ENCODE assay signal across 20 cellular contexts in genomic region chr19:964761-965694, GRCh38. TPM values are rescaled to one million over a fixed set of nuclear protein-coding genes. Genes with fewer than 3 reads are reported as not detected.
DNase-seq lines count a peak whose midpoint lies in the region; ATAC-seq lines count a peak whose summit lies in the region.
"Had no signal": no experiment of that assay in that cellular context is flagged by ENCODE, and none has a peak within 500 bp of the region (broad histone marks: within the 10 kb centered on the region; RNA-seq: fewer than 3 reads in every experiment).

No MANE protein-coding gene starts in this region.

- ATAC-seq in Right ventricle myocardium inferior (no peak), GM21737 (IDR thresholded peaks at IDR 0.05; ENCODE audit: unreplicated experiment) (no peak)
- ATAC-seq: activated CD8-positive, alpha-beta T cell treated with anti-CD3 and anti-CD28 coated beads for 36 hours; left ventricle myocardium superior; right cardiac atrium had no signal

- H3K4me3 ChIP-seq in neuronal stem cell (ENCODE audit: low read length in 2 of 2): no peak overlapping the region
- H3K4me3 ChIP-seq: tibial artery had no signal

- H4K91ac ChIP-seq in neuronal stem cell (ENCODE audit: low read depth, low read length, poor library complexity): no peak overlapping the region

- no peak overlapping the region for H2BK5ac ChIP-seq in neuronal stem cell (ENCODE audit: low read length)

- no peak overlapping the region for H3K18ac ChIP-seq in neuronal stem cell (ENCODE audit: low read length)

- no CpG with 5 or more reads among the region's 19 CpGs for WGBS in neuronal stem cell (ENCODE audit: extremely low coverage in 2 of 2, insufficient read length in 2 of 2, insufficient replicate concordance in 1 of 2), 2 donors

- H3K79me1 ChIP-seq in neuronal stem cell (ENCODE audit: low read depth, low read length): peaks cover 18% of the 10 kb centered on the region

- no peak overlapping the region for H2AFZ ChIP-seq in neuronal stem cell (ENCODE audit: low read length)

- peaks cover 0 to 7% of the 10 kb centered on the region in 2 donors for H3K4me1 ChIP-seq in neuronal stem cell (ENCODE audit: control insufficient read depth in 2 of 2, insufficient read depth in 1 of 2, low read depth in 1 of 2, low read length in 2 of 2)
- H3K4me1 ChIP-seq: tibial artery had no signal

- no peak overlapping the region for H2BK15ac ChIP-seq in neuronal stem cell (ENCODE audit: low read length)

- H4K8ac ChIP-seq in neuronal stem cell (ENCODE audit: low read depth, low read length): peak overlapping the region; percentile 48

- H3K4ac ChIP-seq in neuronal stem cell (ENCODE audit: low read length): no peak overlapping the region

- H3K27me3 ChIP-seq in neuronal stem cell (ENCODE audit: control insufficient read depth in 3 of 3, insufficient read depth in 3 of 3, low read depth in 1 of 3, low read length in 3 of 3): no peaks in the 10 kb centered on the region

- no peak overlapping the region for H3K9ac ChIP-seq in neuronal stem cell (ENCODE audit: low read depth, low read length, poor library complexity)

- no peak overlapping the region for H3K27ac ChIP-seq in neuronal stem cell (replicated peaks; ENCODE audit: low read length)
- H3K27ac ChIP-seq: tibial artery, WERI-Rb-1 had no signal

- no peak overlapping the region for H3K14ac ChIP-seq in neuronal stem cell (ENCODE audit: low read length)

- intact Hi-C loops in Right ventricle myocardium inferior (cut with DNase I): no loop called here

- peak overlapping the region; percentile 11 for H3K23ac ChIP-seq in neuronal stem cell (ENCODE audit: low read depth, low read length, poor library complexity)

- H2BK120ac ChIP-seq in neuronal stem cell (ENCODE audit: low read depth, low read length): no peak overlapping the region

- H2BK12ac ChIP-seq in neuronal stem cell (ENCODE audit: low read length): no peak overlapping the region

- no peak overlapping the region for H3K4me2 ChIP-seq in neuronal stem cell (ENCODE audit: insufficient read depth, low read length, poor library complexity, severe bottlenecking)

- peak; percentile 9 for DNase-seq in NCI-H510A (lab: John Stamatoyannopoulos, UW)
- DNase-seq in NCI-H510A treated with DMSO at 0.1 percent for 48 hours (lab: John Stamatoyannopoulos, UW): no peak
- DNase-seq in NAMALWA (ENCODE audit: low spot score): peak; percentile 36
- peak; percentile 43 for DNase-seq in dermis blood vessel endothelial cell
- DNase-seq in neuronal stem cell (ENCODE audit: low spot score): no peak
- DNase-seq in Right ventricle myocardium inferior (ENCODE audit: missing footprints): no peak
- no peak for DNase-seq in activated CD4-positive, CD25-positive, alpha-beta regulatory T cell treated with anti-CD3 and anti-CD28 coated beads, Interleukin-2, amount 50 U/mL, for 72 hours
- DNase-seq: activated CD8-positive, alpha-beta T cell treated with anti-CD3 and anti-CD28 coated beads for 36 hours; activated naive CD8-positive, alpha-beta T cell treated with anti-CD3 and anti-CD28 coated beads for 36 hours; activated T-cell treated with anti-CD3 and anti-CD28 coated beads, Interleukin-2, amount 50 U/mL, for 48 hours; CD4-positive, alpha-beta T cell; left ventricle myocardium superior; NCI-H146; SHP77 treated with DMSO at 0.1 percent for 48 hours; stimulated activated naive CD4-positive, alpha-beta T cell; tibial artery; WERI-Rb-1 had no signal

- no peak overlapping the region for H2AK5ac ChIP-seq in neuronal stem cell (ENCODE audit: low read depth, low read length)

- H3K36me3 ChIP-seq in neuronal stem cell (replicated peaks in 1 of 2; ENCODE audit: control insufficient read depth in 2 of 2, insufficient read depth in 2 of 2, low read length in 2 of 2): peaks cover 56 to 90% of the 10 kb centered on the region in 2 donors

- peaks cover 18 to 32% of the 10 kb centered on the region in 2 donors for H3K9me3 ChIP-seq in neuronal stem cell (replicated peaks in 1 of 2; ENCODE audit: control insufficient read depth in 2 of 2, insufficient read depth in 1 of 2, low read depth in 1 of 2, low read length in 2 of 2)
- H3K9me3 ChIP-seq: tibial artery had no signal

RNA-seq across cellular contexts. Expression of gene WDR18, which starts 19.1 kb away (rescaled TPM):
- 69.9 and 83.3 TPM in 2 replicates for total RNA-seq in dermis blood vessel endothelial cell
- 42.0 TPM for polyA plus RNA-seq in neuronal stem cell (2013, experiment 1 of 2)
- 41.4 TPM for polyA plus RNA-seq in neuronal stem cell (2013, experiment 2 of 2)
- total RNA-seq in Right ventricle myocardium inferior: 20.7 TPM

RNA-seq across cellular contexts. Expression of gene GRIN3B, which starts 35.2 kb away (rescaled TPM):
- total RNA-seq in dermis blood vessel endothelial cell: 0.28 and 1.0 TPM in 2 replicates
- polyA plus RNA-seq in neuronal stem cell (2013, experiment 1 of 2): 4.2 TPM
- 3.9 TPM for polyA plus RNA-seq in neuronal stem cell (2013, experiment 2 of 2)
- 0.35 TPM for total RNA-seq in Right ventricle myocardium inferior
- total RNA-seq: activated naive CD8-positive, alpha-beta T cell treated with anti-CD3 and anti-CD28 coated beads for 36 hours; HT1080; left ventricle myocardium superior had no signal
- polyA plus RNA-seq: right cardiac atrium had no signal

RNA-seq across cellular contexts. Expression of gene ARID3A, which starts 39.2 kb away (rescaled TPM):
- total RNA-seq in dermis blood vessel endothelial cell (9.0 and 9.7 TPM in 2 replicates), Right ventricle myocardium inferior (6.7 TPM)
- 61.6 TPM for polyA plus RNA-seq in neuronal stem cell (2013, experiment 1 of 2)
- polyA plus RNA-seq in neuronal stem cell (2013, experiment 2 of 2): 65.4 TPM

RNA-seq across cellular contexts. Expression of gene KISS1R, which starts 47.9 kb away (rescaled TPM):
- not detected in 2 replicates for total RNA-seq in dermis blood vessel endothelial cell
- 0.29 TPM for polyA plus RNA-seq in neuronal stem cell (2013, experiment 1 of 2)
- polyA plus RNA-seq in neuronal stem cell (2013, experiment 2 of 2): 0.39 TPM
- total RNA-seq in Right ventricle myocardium inferior: not detected
- total RNA-seq: HT1080, left ventricle myocardium superior, right cardiac atrium had no signal
- polyA plus RNA-seq: right cardiac atrium had no signal

RNA-seq across cellular contexts. Expression of gene R3HDM4, which starts 52.0 kb away (rescaled TPM):
- total RNA-seq in dermis blood vessel endothelial cell (36.9 and 47.0 TPM in 2 replicates), Right ventricle myocardium inferior (21.9 TPM)
- 52.8 TPM for polyA plus RNA-seq in neuronal stem cell (2013, experiment 1 of 2)
- polyA plus RNA-seq in neuronal stem cell (2013, experiment 2 of 2): 52.4 TPM

Comparison
In these comparisons a context has a peak if more than half of its experiments do, and no peak if none do; other contexts are left out.
1. DNase-seq: peak in NCI-H510A (single experiment), NAMALWA (single experiment) and dermis blood vessel endothelial cell (single experiment); none in NCI-H510A treated with DMSO at 0.1 percent for 48 hours (single experiment), neuronal stem cell (single experiment), Right ventricle myocardium inferior (single experiment) and activated CD4-positive, CD25-positive, alpha-beta regulatory T cell treated with anti-CD3 and anti-CD28 coated beads, Interleukin-2, amount 50 U/mL, for 72 hours (single experiment).